ENCODE assay signal across 28 cellular contexts in the genomic region with DNA sequence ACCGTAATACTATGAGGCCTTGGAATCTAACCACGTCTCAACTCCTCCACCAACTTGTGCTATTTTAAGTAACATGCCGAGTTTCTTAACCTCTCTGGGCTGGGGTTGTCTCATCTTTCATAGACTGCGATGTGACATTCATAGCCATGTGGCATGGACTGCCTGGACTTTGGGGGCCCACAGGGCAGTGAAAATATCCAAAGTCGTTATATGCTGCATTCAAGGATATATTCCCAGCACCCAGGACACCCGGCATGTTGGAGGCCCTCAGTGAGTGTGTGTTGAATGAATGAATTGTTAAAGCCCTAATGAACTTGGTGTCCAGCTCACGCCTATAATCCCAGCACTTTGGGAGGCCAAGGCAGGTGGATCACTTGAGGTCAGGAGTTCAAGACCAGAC.
"Had no signal": no experiment of that assay in that cellular context is flagged by ENCODE, and none has a peak within 500 bp of the region (broad histone marks: within the 10 kb centered on the region; RNA-seq: fewer than 3 reads in every experiment).

No MANE protein-coding gene starts in this region.

- H3K27ac Mint-ChIP-seq: stimulated activated effector memory CD8-positive, alpha-beta T cell treated with anti-CD3 and anti-CD28 coated beads, Interleukin-12 subunit alpha, Interleukin-12 subunit beta, amount 100 ng/mL, for 72 hours; stimulated activated memory B cell treated with anti-CD40 and anti-IgM and Interleukin-4, amounts not matched to agents 10 μg/mL and 1 μg/mL and 100 μg/mL, for 72 hours; stimulated activated naive B cell treated with anti-CD40 and anti-IgM and Interleukin-4, amounts not matched to agents 10 μg/mL and 1 μg/mL and 100 μg/mL, for 72 hours; stimulated activated naive CD8-positive, alpha-beta T cell treated with anti-CD3 and anti-CD28 coated beads, Interleukin-15, amount 100 ng/mL, for 72 hours; stimulated activated naive CD8-positive, alpha-beta T cell treated with anti-CD3 and anti-CD28 coated beads, Interleukin-15, Interleukin-2, amounts not matched to agents 100 ng/mL and 50 ng/mL, for 24 hours; type B pancreatic cell had no signal

- H3K4me1 Mint-ChIP-seq: stimulated activated effector memory CD8-positive, alpha-beta T cell treated with anti-CD3 and anti-CD28 coated beads, Interleukin-12 subunit alpha, Interleukin-12 subunit beta, amount 100 ng/mL, for 72 hours; stimulated activated memory B cell treated with anti-CD40 and anti-IgM and Interleukin-4, amounts not matched to agents 10 μg/mL and 1 μg/mL and 100 μg/mL, for 72 hours; stimulated activated naive B cell treated with anti-CD40 and anti-IgM and Interleukin-4, amounts not matched to agents 10 μg/mL and 1 μg/mL and 100 μg/mL, for 72 hours; stimulated activated naive CD8-positive, alpha-beta T cell treated with anti-CD3 and anti-CD28 coated beads, Interleukin-15, amount 100 ng/mL, for 72 hours had no signal

- H3K36me3 ChIP-seq: stomach, suprapubic skin, thoracic aorta, thyroid gland, tibial artery, tibial nerve, transverse colon, upper lobe of left lung, upper lobe of right lung, uterus, vagina had no signal

- H3K27me3 ChIP-seq: stomach, suprapubic skin, testis, thyroid gland, tibial artery, tibial nerve, transverse colon, upper lobe of left lung, upper lobe of right lung, uterus, vagina had no signal

- H3K4me3 Mint-ChIP-seq: stimulated activated effector memory CD8-positive, alpha-beta T cell treated with anti-CD3 and anti-CD28 coated beads, Interleukin-12 subunit alpha, Interleukin-12 subunit beta, amount 100 ng/mL, for 72 hours; stimulated activated memory B cell treated with anti-CD40 and anti-IgM and Interleukin-4, amounts not matched to agents 10 μg/mL and 1 μg/mL and 100 μg/mL, for 72 hours; stimulated activated naive B cell treated with anti-CD40 and anti-IgM and Interleukin-4, amounts not matched to agents 10 μg/mL and 1 μg/mL and 100 μg/mL, for 72 hours; stimulated activated naive CD8-positive, alpha-beta T cell treated with anti-CD3 and anti-CD28 coated beads, Interleukin-15, amount 100 ng/mL, for 72 hours; stimulated activated naive CD8-positive, alpha-beta T cell treated with anti-CD3 and anti-CD28 coated beads, Interleukin-15, Interleukin-2, amounts not matched to agents 100 ng/mL and 50 ng/mL, for 24 hours; type B pancreatic cell had no signal

- DNase-seq: stimulated activated CD4-positive, alpha-beta T cell treated with anti-CD3 and anti-CD28 coated beads, Interleukin-2, amount 100 ng/mL, for 48 hours; stimulated activated CD4-positive, alpha-beta T cell treated with anti-CD3 and anti-CD28 coated beads, Interleukin-4, amount 100 ng/mL, for 1 hour; stimulated activated CD4-positive, alpha-beta T cell treated with anti-CD3 and anti-CD28 coated beads, Interleukin-4, amount 100 ng/mL, for 24 hours; stimulated activated CD4-positive, alpha-beta T cell treated with anti-CD3 and anti-CD28 coated beads, Interleukin-4, amount 100 ng/mL, for 4 hours; stimulated activated CD8-positive, alpha-beta memory T cell treated with anti-CD3 and anti-CD28 coated beads, Interleukin-4, amount 100 ng/mL, for 48 hours; stimulated activated naive B cell treated with anti-CD40 and anti-IgM and Interleukin-4, amounts not matched to agents 10 μg/mL and 1 μg/mL and 100 μg/mL, for 72 hours; stimulated activated naive CD4-positive, alpha-beta T cell; stimulated activated naive CD4-positive, alpha-beta T cell treated with Interleukin-2 at 50 U/mL for 16 hours; stimulated activated naive CD8-positive, alpha-beta T cell treated with anti-CD3 and anti-CD28 coated beads, Interleukin-15, amount 100 ng/mL, for 72 hours; stimulated activated naive CD8-positive, alpha-beta T cell treated with anti-CD3 and anti-CD28 coated beads, Interleukin-15, Interleukin-2, amounts not matched to agents 100 U/mL and 50 U/mL, for 24 hours; stomach; substantia nigra; testis; thyroid gland; tibial artery; transverse colon; trophoblast cell; upper lobe of left lung; upper lobe of right lung; uterus had no signal

- H3K36me3 Mint-ChIP-seq: stimulated activated effector memory CD8-positive, alpha-beta T cell treated with anti-CD3 and anti-CD28 coated beads, Interleukin-12 subunit alpha, Interleukin-12 subunit beta, amount 100 ng/mL, for 72 hours; stimulated activated memory B cell treated with anti-CD40 and anti-IgM and Interleukin-4, amounts not matched to agents 10 μg/mL and 1 μg/mL and 100 μg/mL, for 72 hours; stimulated activated naive B cell treated with anti-CD40 and anti-IgM and Interleukin-4, amounts not matched to agents 10 μg/mL and 1 μg/mL and 100 μg/mL, for 72 hours; type B pancreatic cell had no signal

- H3K9me3 ChIP-seq: suprapubic skin, testis, thoracic aorta, thyroid gland, tibial artery, transverse colon, upper lobe of right lung, uterus, vagina had no signal

- H3K27me3 Mint-ChIP-seq: stimulated activated memory B cell treated with anti-CD40 and anti-IgM and Interleukin-4, amounts not matched to agents 10 μg/mL and 1 μg/mL and 100 μg/mL, for 72 hours; stimulated activated naive CD8-positive, alpha-beta T cell treated with anti-CD3 and anti-CD28 coated beads, Interleukin-15, amount 100 ng/mL, for 72 hours; stimulated activated naive CD8-positive, alpha-beta T cell treated with anti-CD3 and anti-CD28 coated beads, Interleukin-15, Interleukin-2, amounts not matched to agents 100 ng/mL and 50 ng/mL, for 24 hours; type B pancreatic cell had no signal

- H3K9me3 Mint-ChIP-seq: type B pancreatic cell had no signal

- H3K4me3 ChIP-seq: stomach, suprapubic skin, testis, thoracic aorta, thyroid gland, tibial artery, tibial nerve, transverse colon, upper lobe of left lung, upper lobe of right lung, uterus, vagina had no signal

- H3K27ac ChIP-seq: stomach, suprapubic skin, testis, thoracic aorta, thyroid gland, tibial artery, tibial nerve, transverse colon, upper lobe of left lung, upper lobe of right lung, uterus, vagina had no signal

- H3K4me1 ChIP-seq: stomach, suprapubic skin, testis, thyroid gland, tibial artery, tibial nerve, transverse colon, upper lobe of left lung, upper lobe of right lung, uterus, vagina had no signal
